8 cellular contexts compared by ENCODE assay signal in genomic region chr13:61383101-61383500, GRCh38. TPM values are rescaled to one million over a fixed set of nuclear protein-coding genes. Genes with fewer than 3 reads are reported as not detected.
"Had no signal": no experiment of that assay in that cellular context is flagged by ENCODE, and none has a peak within 500 bp of the region (broad histone marks: within the 10 kb centered on the region; RNA-seq: fewer than 3 reads in every experiment).

No MANE protein-coding gene starts in this region.

- H3K4me3 ChIP-seq: GM23338 had no signal

- FAIRE-seq: H1, H54, HepG2 had no signal

- H3K27ac ChIP-seq: HL-60 had no signal

- DNase-seq: H9, HCEC 1CT had no signal

RNA-seq across cellular contexts. Expression of gene PCDH20, which starts 32.5 kb away (rescaled TPM):
- polyA plus RNA-seq: HepG2, IgD-negative memory B cell had no signal
